ENCODE assay signal across 27 cellular contexts in the genomic region with DNA sequence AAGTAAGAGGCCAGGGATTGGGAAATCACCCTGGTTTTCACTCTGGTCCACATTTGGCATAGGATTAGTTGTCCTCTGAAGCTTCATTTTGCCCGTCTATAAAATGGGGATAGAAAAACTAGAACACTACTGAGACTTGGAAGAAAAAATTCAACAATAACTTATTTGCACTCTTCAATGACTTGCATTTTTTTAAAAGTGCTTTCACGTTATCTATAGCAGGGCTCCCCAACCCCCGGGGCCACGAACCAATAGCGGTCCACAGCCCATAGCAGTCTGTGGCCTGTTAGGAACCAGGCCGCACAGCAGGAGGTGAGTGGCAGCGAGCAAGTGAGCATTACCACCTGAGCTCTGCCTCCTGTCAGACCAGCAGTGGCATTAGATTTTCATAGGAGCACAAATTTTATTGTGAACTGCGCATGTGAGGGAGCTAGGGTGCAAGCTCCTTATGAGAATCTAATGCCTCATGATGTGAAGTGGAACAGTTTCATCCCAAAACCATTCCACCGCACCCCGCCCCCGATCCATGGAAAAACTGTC. TPM values are rescaled to one million over a fixed set of nuclear protein-coding genes. Genes with fewer than 3 reads are reported as not detected.
"Had no signal": no experiment of that assay in that cellular context is flagged by ENCODE, and none has a peak within 500 bp of the region (broad histone marks: within the 10 kb centered on the region; RNA-seq: fewer than 3 reads in every experiment).

No MANE protein-coding gene starts in this region.

- H3K27me3 ChIP-seq: testis, tibial artery had no signal

- FAIRE-seq: endometrium, urothelium cell line had no signal

- H3K9me3 ChIP-seq: esophagus squamous epithelium, psoas muscle, spleen, testis, tibial artery had no signal

- H3K4me1 ChIP-seq: psoas muscle, testis had no signal

- H3K4me3 Mint-ChIP-seq: effector memory CD8-positive, alpha-beta T cell; immature natural killer cell; memory B cell; naive thymus-derived CD4-positive, alpha-beta T cell; neural progenitor cell; stimulated activated memory B cell treated with anti-CD40 and anti-IgM and Interleukin-4, amounts not matched to agents 10 μg/mL and 1 μg/mL and 100 μg/mL, for 72 hours; type B pancreatic cell had no signal

- H3K4me3 ChIP-seq: coronary artery, esophagus squamous epithelium, lung, neural progenitor cell, psoas muscle, skin epidermis, spleen, testis, tibial artery had no signal

- ATAC-seq: effector memory CD8-positive, alpha-beta T cell; left ventricle myocardium superior; naive thymus-derived CD4-positive, alpha-beta T cell; psoas muscle; right cardiac atrium; stimulated activated memory B cell treated with anti-CD40 and anti-IgM and Interleukin-4, amounts not matched to agents 10 μg/mL and 1 μg/mL and 100 μg/mL, for 72 hours; stimulated activated naive CD8-positive, alpha-beta T cell treated with anti-CD3 and anti-CD28 coated beads, Interleukin-15, Interleukin-2, amounts not matched to agents 100 U/mL and 50 U/mL, for 24 hours had no signal

- H3K27ac Mint-ChIP-seq: effector memory CD8-positive, alpha-beta T cell; immature natural killer cell; memory B cell; naive thymus-derived CD4-positive, alpha-beta T cell; neural progenitor cell; stimulated activated memory B cell treated with anti-CD40 and anti-IgM and Interleukin-4, amounts not matched to agents 10 μg/mL and 1 μg/mL and 100 μg/mL, for 72 hours; type B pancreatic cell had no signal

- H3K9ac ChIP-seq: neural progenitor cell had no signal

- H3K4me2 ChIP-seq: neural progenitor cell had no signal

- H3K4me1 Mint-ChIP-seq: stimulated activated memory B cell treated with anti-CD40 and anti-IgM and Interleukin-4, amounts not matched to agents 10 μg/mL and 1 μg/mL and 100 μg/mL, for 72 hours had no signal

- H3K36me3 Mint-ChIP-seq: memory B cell; neural progenitor cell; stimulated activated memory B cell treated with anti-CD40 and anti-IgM and Interleukin-4, amounts not matched to agents 10 μg/mL and 1 μg/mL and 100 μg/mL, for 72 hours; type B pancreatic cell had no signal

- H3K36me3 ChIP-seq: neural progenitor cell, spleen had no signal

- H2AFZ ChIP-seq: neural progenitor cell had no signal

- H3K27ac ChIP-seq: coronary artery, esophagus squamous epithelium, neural progenitor cell, psoas muscle, skin epidermis, spleen, testis, tibial artery had no signal

- DNase-seq: central memory CD4-positive, alpha-beta T cell; effector memory CD8-positive, alpha-beta T cell; erythroblast; esophagus squamous epithelium; foreskin melanocyte; hypothalamus; immature natural killer cell; islet precursor cell; left ventricle myocardium superior; midbrain; naive thymus-derived CD4-positive, alpha-beta T cell; psoas muscle; right cardiac atrium; spleen; stimulated activated CD4-positive, alpha-beta T cell treated with anti-CD3 and anti-CD28 coated beads, Interleukin-4, amount 100 ng/mL, for 4 hours; stimulated activated naive CD8-positive, alpha-beta T cell treated with anti-CD3 and anti-CD28 coated beads, Interleukin-15, Interleukin-2, amounts not matched to agents 100 U/mL and 50 U/mL, for 24 hours; testis had no signal

- H3K9me3 Mint-ChIP-seq: effector memory CD8-positive, alpha-beta T cell; immature natural killer cell; memory B cell; neural progenitor cell; stimulated activated memory B cell treated with anti-CD40 and anti-IgM and Interleukin-4, amounts not matched to agents 10 μg/mL and 1 μg/mL and 100 μg/mL, for 72 hours; type B pancreatic cell had no signal

RNA-seq across cellular contexts. Expression of a gene that starts 2.8 kb away (rescaled TPM):
- polyA plus RNA-seq: immature natural killer cell had no signal
